Comparison of ENCODE assay signal across 10 cellular contexts in the genomic region with DNA sequence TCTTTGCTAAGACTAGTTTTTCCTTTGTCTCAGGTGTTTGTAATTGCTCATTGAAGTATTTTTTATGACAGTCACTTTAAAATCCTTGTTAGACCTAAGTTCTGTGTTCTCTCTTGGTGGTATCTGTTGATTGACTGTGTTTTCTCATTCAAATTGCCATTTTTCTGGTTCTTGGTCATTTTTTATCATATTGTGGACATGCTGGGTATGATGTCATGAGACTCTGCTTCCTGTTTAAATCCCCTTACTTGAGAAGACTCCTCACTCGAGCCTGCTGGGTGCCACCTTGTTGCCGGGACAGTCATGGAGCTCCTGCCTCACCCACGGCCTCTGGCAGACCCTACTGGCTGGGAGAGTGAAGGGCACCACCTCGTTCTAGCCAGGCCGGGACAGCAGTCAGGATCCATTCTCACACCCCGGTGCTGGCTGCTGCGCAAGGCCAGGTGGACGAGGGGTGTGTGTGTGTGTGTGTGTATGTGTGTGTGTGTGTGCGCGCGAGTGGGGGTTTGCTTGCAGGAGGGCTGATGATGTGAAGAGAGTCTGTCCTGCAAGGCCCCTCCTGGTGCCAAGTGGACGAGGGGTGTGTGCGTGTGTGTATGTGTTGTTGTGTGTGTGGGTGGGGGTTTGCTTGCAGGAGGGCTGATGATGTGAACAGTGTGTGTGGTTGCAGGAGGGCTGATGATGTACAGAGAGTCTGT. TPM values are rescaled to one million over a fixed set of nuclear protein-coding genes. Genes with fewer than 3 reads are reported as not detected.
DNase-seq lines count a peak whose midpoint lies in the region; FAIRE-seq and TF ChIP-seq lines count a peak whose summit lies in the region.
"Had no signal": no experiment of that assay in that cellular context is flagged by ENCODE, and none has a peak within 500 bp of the region (broad histone marks: within the 10 kb centered on the region; RNA-seq: fewer than 3 reads in every experiment).

No MANE protein-coding gene starts in this region.

- H3K27me3 Mint-ChIP-seq in activated naive CD4-positive, alpha-beta T cell treated with anti-CD3 and anti-CD28 coated beads for 36 hours (ENCODE audit: low read depth) = no peaks in the 10 kb centered on the region

- H3K4me1 Mint-ChIP-seq in activated naive CD4-positive, alpha-beta T cell treated with anti-CD3 and anti-CD28 coated beads for 36 hours (ENCODE audit: low read depth) = peaks cover 34% of the 10 kb centered on the region

- peak; percentile 73 for TF ChIP-seq CTCF in WERI-Rb-1 (IDR thresholded peaks at IDR 0.05; ENCODE audit: low read depth, low read length)

- H3K36me3 ChIP-seq in WERI-Rb-1 = peaks cover 57% of the 10 kb centered on the region

- no peak overlapping the region for H3K4me3 Mint-ChIP-seq in activated naive CD4-positive, alpha-beta T cell treated with anti-CD3 and anti-CD28 coated beads for 36 hours

- H3K9me3 Mint-ChIP-seq in activated naive CD4-positive, alpha-beta T cell treated with anti-CD3 and anti-CD28 coated beads for 36 hours = peaks cover 8% of the 10 kb centered on the region

- FAIRE-seq in urothelium cell line (lab: Jason Lieb, UNC) = peak; percentile 9

- intact Hi-C loops in activated naive CD4-positive, alpha-beta T cell treated with anti-CD3 and anti-CD28 coated beads for 36 hours (cut with micrococcal nuclease) = no loop called here

- no peaks in the 10 kb centered on the region for H3K27me3 ChIP-seq in WERI-Rb-1 (ENCODE audit: insufficient read depth, low read depth, severe bottlenecking)

- no peaks in the 10 kb centered on the region for H3K9me3 ChIP-seq in WERI-Rb-1 (ENCODE audit: severe bottlenecking)

- peaks cover 40% of the 10 kb centered on the region for H3K36me3 Mint-ChIP-seq in activated naive CD4-positive, alpha-beta T cell treated with anti-CD3 and anti-CD28 coated beads for 36 hours (ENCODE audit: low read depth)

- CTCF ChIA-PET in activated naive CD4-positive, alpha-beta T cell treated with anti-CD3 and anti-CD28 coated beads for 36 hours (lab: Charles Lee) = no interaction called here

- H3K4me3 ChIP-seq in WERI-Rb-1 (ENCODE audit: low read depth, low read length) = no peak overlapping the region

- no peak overlapping the region for H3K27ac Mint-ChIP-seq in activated naive CD4-positive, alpha-beta T cell treated with anti-CD3 and anti-CD28 coated beads for 36 hours

- peak; percentile 4 for DNase-seq in activated naive CD4-positive, alpha-beta T cell treated with anti-CD3 and anti-CD28 coated beads for 36 hours
- no peak for DNase-seq in activated naive CD4-positive, alpha-beta T cell (lab: John Stamatoyannopoulos, UW)
- DNase-seq in WERI-Rb-1 (peak; percentile 75), kidney tubule cell (ENCODE audit: low spot score) (peak; percentile 13), urothelium cell line (ENCODE audit: low spot score) (no peak), NCI-H1694 (lab: John Stamatoyannopoulos, UW) (no peak), NCI-H226 (no peak)
- DNase-seq in activated CD4-positive, alpha-beta T cell treated with anti-CD3 and anti-CD28 coated beads, Interleukin-2, amount 50 U/mL, for 48 hours = no peak
- DNase-seq: AML-193, NCI-H2171 treated with DMSO at 0.1 percent for 48 hours had no signal

- H3K27ac ChIP-seq in WERI-Rb-1 = no peak overlapping the region

RNA-seq across cellular contexts. Expression of gene CEP72, which starts 4.4 kb away (rescaled TPM):
- 10 to 100 TPM; 18.3 to 18.8 TPM for total RNA-seq in activated naive CD4-positive, alpha-beta T cell treated with anti-CD3 and anti-CD28 coated beads for 36 hours

Comparison
In these comparisons a context has a peak if more than half of its experiments do, and no peak if none do; other contexts are left out.
1. DNase-seq: peak in activated naive CD4-positive, alpha-beta T cell treated with anti-CD3 and anti-CD28 coated beads for 36 hours (single experiment), WERI-Rb-1 (single experiment) and kidney tubule cell (single experiment); none in activated naive CD4-positive, alpha-beta T cell (0 of 4), urothelium cell line (single experiment), NCI-H1694 (single experiment), activated CD4-positive, alpha-beta T cell treated with anti-CD3 and anti-CD28 coated beads, Interleukin-2, amount 50 U/mL, for 48 hours (0 of 2) and NCI-H226 (single experiment).